ENCODE assay signal across 8 cellular contexts in the genomic region with DNA sequence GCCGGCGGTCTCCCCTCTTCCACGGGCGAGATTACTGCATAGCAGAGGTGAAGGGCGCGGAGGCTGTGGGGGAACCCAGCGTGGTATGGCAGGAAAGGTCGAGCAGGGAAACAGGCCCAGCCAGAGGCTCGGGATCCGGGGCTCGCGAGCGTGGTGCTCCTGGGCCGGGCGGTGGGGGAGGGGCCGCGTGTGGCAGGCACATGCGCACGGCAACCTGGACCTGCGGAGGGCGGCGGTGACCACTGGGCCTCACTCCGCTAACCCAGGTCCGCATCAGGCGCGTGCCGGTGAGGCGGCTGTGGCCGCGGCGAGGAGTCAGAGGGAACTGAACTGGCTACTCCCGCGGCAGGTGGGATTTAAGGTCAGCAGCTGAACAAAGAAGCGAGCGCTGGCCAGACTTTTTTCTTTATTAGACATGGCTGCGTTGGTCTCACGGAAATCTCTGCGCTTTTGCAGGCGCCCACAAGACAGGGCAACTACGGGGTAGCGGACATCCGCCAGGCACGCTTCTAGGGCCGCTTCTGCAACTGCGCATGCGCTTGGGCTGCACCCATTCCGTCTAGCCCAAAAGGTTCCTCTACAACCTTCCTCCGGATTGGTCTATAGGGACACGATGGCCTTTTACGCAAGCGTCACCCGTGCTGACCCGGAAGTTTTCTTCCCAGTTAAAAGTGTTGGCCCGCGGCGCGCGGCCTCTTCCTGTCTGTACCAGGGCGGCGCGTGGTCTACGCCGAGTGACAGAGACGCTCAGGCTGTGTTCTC. TPM values are rescaled to one million over a fixed set of nuclear protein-coding genes. Genes with fewer than 3 reads are reported as not detected.
DNase-seq lines count a peak whose midpoint lies in the region; ATAC-seq and TF ChIP-seq lines count a peak whose summit lies in the region.

RPS5 (plus strand) TSS at position 694 of the 762 bp plus-strand sequence. CDS start 869 bp downstream, outside the sequence.

- peaks cover 34% of the 10 kb centered on the region for H3K4me1 ChIP-seq in PC-3 (ENCODE audit: insufficient read depth, low read length)

- intact Hi-C loops in PC-3 (cut with micrococcal nuclease): loop anchor here (1.0 kb wide), 1 partner anchor 158 kb away; the partner anchor contains the start of gene TRIM28

- peak within 1 kb of the TSS; percentile 91 for H3K9ac ChIP-seq in PC-3 (ENCODE audit: low read length)

- no peak for TF ChIP-seq EP300 in Ishikawa (IDR thresholded peaks at IDR 0.05; ENCODE audit: borderline replicate concordance)

- H3K9me3 ChIP-seq in PC-3 (ENCODE audit: low read length): no peaks in the 10 kb centered on the region

- POLR2A ChIA-PET in PC-3 (lab: Charles Lee; ENCODE audit: unreplicated experiment): no interaction called here

- H2AFZ ChIP-seq in PC-3 (ENCODE audit: low read length): peak within 1 kb of the TSS; percentile 70

- peaks cover 35% of the 10 kb centered on the region for H3K36me3 ChIP-seq in PC-3 (ENCODE audit: low read depth, low read length)

- CTCF ChIA-PET in PC-3 (lab: Charles Lee): no interaction called here

- H4K20me1 ChIP-seq in PC-3 (ENCODE audit: low read length): peaks cover 30% of the 10 kb centered on the region

- BruUV-seq in PC-3 (replicated peaks; lab: Mats Ljungman, UMichigan): TSS peak; percentile 77

- no peak for TF ChIP-seq RAD21 in Ishikawa (IDR thresholded peaks at IDR 0.05; ENCODE audit: low read depth)

- H3K27ac ChIP-seq in PC-3 (ENCODE audit: low read length): peak within 1 kb of the TSS; percentile 86

- H3F3A ChIP-seq in PC-3 (ENCODE audit: low read length, unreplicated experiment): no peaks in the 10 kb centered on the region

- H3K4me2 ChIP-seq in PC-3 (ENCODE audit: low read length): peak within 1 kb of the TSS; percentile 92

- H3K9me2 ChIP-seq in PC-3 (replicated peaks; ENCODE audit: low read length): no peaks in the 10 kb centered on the region

- H3K4me3 ChIP-seq in PC-3 (ENCODE audit: low read length): peak within 1 kb of the TSS; percentile 96
- peak within 1 kb of the TSS; percentile 71 for H3K4me3 ChIP-seq in epithelial cell of proximal tubule (ENCODE audit: low read depth, low read length)

- DNase-seq in DMS114 treated with DMSO at 0.1 percent for 48 hours (lab: John Stamatoyannopoulos, UW; ENCODE audit: unreplicated experiment) (peak; percentile 98), PC-3 (peak; percentile 100), activated T-cell treated with anti-CD3 and anti-CD28 coated beads for 48 hours (ENCODE audit: low read depth) (peak; percentile 93), epithelial cell of proximal tubule (ENCODE audit: low read depth) (peak; percentile 91), mucosa of gallbladder (ENCODE audit: low spot score) (peak; percentile 97)
- peak; percentile 86 to 92 for DNase-seq in stimulated activated CD8-positive, alpha-beta memory T cell treated with anti-CD3 and anti-CD28 coated beads, Interleukin-4, amount 100 ng/mL, for 4 hours (ENCODE audit: low read depth in 2 of 2, low spot score in 1 of 2)

- TF ChIP-seq CTCF in PC-3 (conservative IDR thresholded peaks at IDR 0.05; ENCODE audit: low read depth, low read length) (no peak), epithelial cell of proximal tubule (conservative IDR thresholded peaks at IDR 0.05; ENCODE audit: low read depth, low read length) (no peak)

- H3K79me2 ChIP-seq in PC-3 (ENCODE audit: low read length): peaks cover 65% of the 10 kb centered on the region

- H3K27me3 ChIP-seq in PC-3 (ENCODE audit: low read length): no peaks in the 10 kb centered on the region

- ATAC-seq in GM21576 (IDR thresholded peaks at IDR 0.05; ENCODE audit: unreplicated experiment): peak; percentile 84
- peak; percentile 87 for ATAC-seq in PC-3

TF ChIP-seq in Ishikawa, 13 proteins besides CTCF, POLR2A, EP300 and RAD21:
- TF ChIP-seq YY1 (IDR thresholded peaks at IDR 0.05; ENCODE audit: low read depth): no peak; the same call in none of the 2 replicates
- TF ChIP-seq CEBPB (IDR thresholded peaks at IDR 0.05): no peak
- TF ChIP-seq, protein P1, sequence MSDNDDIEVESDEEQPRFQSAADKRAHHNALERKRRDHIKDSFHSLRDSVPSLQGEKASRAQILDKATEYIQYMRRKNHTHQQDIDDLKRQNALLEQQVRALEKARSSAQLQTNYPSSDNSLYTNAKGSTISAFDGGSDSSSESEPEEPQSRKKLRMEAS (IDR thresholded peaks at IDR 0.05): peak; percentile 84
- TF ChIP-seq EGR1 (IDR thresholded peaks at IDR 0.05): no peak
- TF ChIP-seq CREB1 (IDR thresholded peaks at IDR 0.05; ENCODE audit: low read depth): peak; percentile 86
- peak; percentile 88 for TF ChIP-seq TAF1 (IDR thresholded peaks at IDR 0.05; ENCODE audit: low read depth)
- TF ChIP-seq, protein P2, sequence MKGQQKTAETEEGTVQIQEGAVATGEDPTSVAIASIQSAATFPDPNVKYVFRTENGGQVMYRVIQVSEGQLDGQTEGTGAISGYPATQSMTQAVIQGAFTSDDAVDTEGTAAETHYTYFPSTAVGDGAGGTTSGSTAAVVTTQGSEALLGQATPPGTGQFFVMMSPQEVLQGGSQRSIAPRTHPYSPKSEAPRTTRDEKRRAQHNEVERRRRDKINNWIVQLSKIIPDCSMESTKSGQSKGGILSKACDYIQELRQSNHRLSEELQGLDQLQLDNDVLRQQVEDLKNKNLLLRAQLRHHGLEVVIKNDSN (IDR thresholded peaks at IDR 0.05): peak; percentile 63
- TF ChIP-seq TCF12 (IDR thresholded peaks at IDR 0.05; ENCODE audit: low read depth): peak; percentile 75
- TF ChIP-seq TEAD4 (IDR thresholded peaks at IDR 0.05): no peak
- no peak for TF ChIP-seq NFIC (IDR thresholded peaks at IDR 0.05)

RNA-seq across cellular contexts. Expression of gene RPS5, which starts in this region (rescaled TPM):
- total RNA-seq in PC-3 (2014; rRNA removed) (3,515 and 3,776 TPM in 2 replicates), epithelial cell of proximal tubule (1,628 and 2,421 TPM in 2 replicates), mucosa of gallbladder (614 TPM)

Comparison
In these comparisons a context has a peak if more than half of its experiments do, and no peak if none do; other contexts are left out.
1. Peak in every context shown above with its lines: DNase-seq, ATAC-seq, H3K4me3 ChIP-seq and H3K27ac ChIP-seq.